Comparison of ENCODE assay signal across 9 cellular contexts in genomic region chr6:150470131-150470530, GRCh38.
"Had no signal": no experiment of that assay in that cellular context is flagged by ENCODE, and none has a peak within 500 bp of the region (broad histone marks: within the 10 kb centered on the region; RNA-seq: fewer than 3 reads in every experiment).

No MANE protein-coding gene starts in this region.

- ATAC-seq: HCT116, K562 had no signal

- DNase-seq: GM23248, GOT3, H7, HFFc6, IMR-90 had no signal

- H3K27ac Mint-ChIP-seq: HFFc6 had no signal

- H3K27ac ChIP-seq: GM23248, HL-60 had no signal

- H3K9me3 ChIP-seq: HAP-1 had no signal

- H3K36me3 ChIP-seq: HAP-1 had no signal

- H3K9ac ChIP-seq: GM23248 had no signal

- H3K4me3 ChIP-seq: GM23248, HAP-1, K562 had no signal

- H3K4me3 Mint-ChIP-seq: HFFc6 had no signal

- H2AFZ ChIP-seq: GM23248 had no signal
